Comparison of ENCODE assay signal across 1 cellular context in the genomic region with DNA sequence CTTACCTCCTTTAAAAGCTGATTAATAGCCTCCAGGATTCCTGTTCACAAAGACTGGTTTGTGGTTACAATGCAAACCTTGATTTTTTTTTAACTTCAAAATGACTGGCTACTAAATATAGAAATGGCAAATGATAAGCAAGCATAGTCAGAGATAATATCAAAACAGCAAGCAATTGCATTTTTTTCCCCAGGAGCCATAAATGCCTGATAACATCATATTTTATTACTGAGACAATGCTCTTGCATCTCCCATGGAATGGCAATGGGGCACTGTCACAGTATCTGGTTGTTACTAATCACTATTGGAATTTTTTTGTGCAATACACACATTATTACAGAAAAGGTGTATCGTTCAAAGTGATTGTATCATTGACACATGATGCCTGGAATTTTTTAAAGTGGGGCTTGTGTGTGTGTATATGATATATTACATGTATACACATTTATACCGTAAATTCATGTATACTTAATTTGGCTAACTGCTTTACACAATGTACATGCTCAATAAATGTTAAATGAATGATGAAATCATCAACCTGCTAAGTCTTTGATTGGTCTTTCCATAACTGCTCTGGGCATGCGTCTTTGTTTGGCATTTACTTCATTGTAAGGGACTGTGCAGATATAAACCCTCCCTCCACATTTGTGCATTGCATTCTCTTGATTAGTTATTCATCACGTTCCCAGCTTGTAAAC.
TF ChIP-seq lines count a peak whose summit lies in the region.

No MANE protein-coding gene starts in this region.

TF ChIP-seq in H1, 55 proteins besides CTCF, POLR2A, EP300 and RAD21:
- TF ChIP-seq SUZ12 (IDR thresholded peaks at IDR 0.05; ENCODE audit: low read length) (no peak), RXRA (IDR thresholded peaks at IDR 0.05; ENCODE audit: insufficient read depth, low read depth, low read length) (no peak), RBBP5 (IDR thresholded peaks at IDR 0.05; ENCODE audit: borderline replicate concordance, low read depth, low read length) (no peak), POU5F1 (IDR thresholded peaks at IDR 0.05; ENCODE audit: low read depth, low read length) (no peak)
- TF ChIP-seq, protein P1, sequence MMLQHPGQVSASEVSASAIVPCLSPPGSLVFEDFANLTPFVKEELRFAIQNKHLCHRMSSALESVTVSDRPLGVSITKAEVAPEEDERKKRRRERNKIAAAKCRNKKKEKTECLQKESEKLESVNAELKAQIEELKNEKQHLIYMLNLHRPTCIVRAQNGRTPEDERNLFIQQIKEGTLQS (IDR thresholded peaks at IDR 0.05; ENCODE audit: insufficient read depth, low read depth, low read length) = no peak
TF ChIP-seq in H1: peak in this region for 0.
